Comparison of ENCODE assay signal across 1 cellular context in the genomic region with DNA sequence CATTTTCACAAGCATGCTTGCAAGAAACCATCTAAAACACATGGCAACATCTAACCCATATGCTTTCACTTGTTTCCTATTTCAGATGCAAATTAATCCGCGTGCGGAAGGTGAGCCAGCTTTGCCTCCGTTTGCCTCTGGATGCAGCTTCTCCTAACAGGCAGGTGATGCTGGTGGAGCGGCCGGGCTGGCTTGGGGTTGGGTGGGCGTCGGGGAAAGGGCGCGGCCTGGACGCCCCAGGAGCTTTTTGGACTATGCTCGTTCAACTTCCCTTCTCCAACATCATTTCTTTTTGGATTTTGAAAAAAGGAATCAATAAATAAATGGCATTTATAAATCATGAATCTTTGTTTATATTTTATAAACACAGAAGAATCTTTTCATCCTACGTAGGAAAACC.
TF ChIP-seq lines count a peak whose summit lies in the region.

No MANE protein-coding gene starts in this region.

TF ChIP-seq in K562, 482 proteins besides CTCF, POLR2A, EP300 and RAD21:
- TF ChIP-seq, protein P1, sequence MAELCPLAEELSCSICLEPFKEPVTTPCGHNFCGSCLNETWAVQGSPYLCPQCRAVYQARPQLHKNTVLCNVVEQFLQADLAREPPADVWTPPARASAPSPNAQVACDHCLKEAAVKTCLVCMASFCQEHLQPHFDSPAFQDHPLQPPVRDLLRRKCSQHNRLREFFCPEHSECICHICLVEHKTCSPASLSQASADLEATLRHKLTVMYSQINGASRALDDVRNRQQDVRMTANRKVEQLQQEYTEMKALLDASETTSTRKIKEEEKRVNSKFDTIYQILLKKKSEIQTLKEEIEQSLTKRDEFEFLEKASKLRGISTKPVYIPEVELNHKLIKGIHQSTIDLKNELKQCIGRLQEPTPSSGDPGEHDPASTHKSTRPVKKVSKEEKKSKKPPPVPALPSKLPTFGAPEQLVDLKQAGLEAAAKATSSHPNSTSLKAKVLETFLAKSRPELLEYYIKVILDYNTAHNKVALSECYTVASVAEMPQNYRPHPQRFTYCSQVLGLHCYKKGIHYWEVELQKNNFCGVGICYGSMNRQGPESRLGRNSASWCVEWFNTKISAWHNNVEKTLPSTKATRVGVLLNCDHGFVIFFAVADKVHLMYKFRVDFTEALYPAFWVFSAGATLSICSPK (IDR thresholded peaks at IDR 0.05; ENCODE audit: borderline replicate concordance) = no peak
- 0 out of 2 replicates have a peak, but pooled peaks have one; percentile 2 for TF ChIP-seq RBFOX2 (IDR thresholded peaks at IDR 0.05; ENCODE audit: low read depth, low read length)
TF ChIP-seq in K562: peak in this region for 1.
